ENCODE assay signal across 13 cellular contexts in the genomic region with DNA sequence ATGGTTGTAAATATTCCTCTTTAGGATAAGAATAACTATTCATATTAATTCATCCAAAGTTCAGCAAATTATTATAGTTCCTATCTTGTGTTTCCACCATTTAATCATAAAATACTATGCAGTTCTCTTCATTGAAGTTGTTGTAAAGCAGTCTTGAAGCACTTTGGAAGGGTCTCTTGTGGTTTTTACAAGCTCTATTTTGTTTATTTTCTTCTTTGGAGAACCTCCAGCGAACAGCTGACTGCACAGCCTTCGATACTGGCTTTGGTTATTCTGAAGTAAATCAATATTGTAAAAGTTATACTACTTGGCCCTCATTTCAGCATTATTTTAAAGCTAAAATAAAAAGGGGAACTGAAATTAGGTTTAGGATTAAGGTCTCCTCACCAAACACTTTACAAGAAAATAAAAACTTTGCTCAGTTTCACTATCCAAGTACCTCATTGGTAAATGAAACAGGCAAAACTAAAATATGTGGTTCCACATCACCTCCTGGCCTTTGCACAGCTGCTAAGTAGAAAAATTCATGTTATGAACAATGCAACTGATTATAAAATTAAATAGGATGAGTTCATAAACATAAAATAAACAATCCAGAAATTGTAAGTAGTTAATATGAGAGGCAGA.
A peak's percentile ranks its signal among the peaks of the same experiment; 100 is the strongest.
DNase-seq lines count a peak whose midpoint lies in the region; ATAC-seq and TF ChIP-seq lines count a peak whose summit lies in the region.
"Had no signal": no experiment of that assay in that cellular context is flagged by ENCODE, and none has a peak within 500 bp of the region (broad histone marks: within the 10 kb centered on the region; RNA-seq: fewer than 3 reads in every experiment).

No MANE protein-coding gene starts in this region.

- ATAC-seq in GM18498 (IDR thresholded peaks at IDR 0.05; ENCODE audit: unreplicated experiment): peak; percentile 79
- peak; percentile 71 for ATAC-seq in GM19438 (IDR thresholded peaks at IDR 0.05; ENCODE audit: low read depth, unreplicated experiment)
- ATAC-seq in HG02885 (IDR thresholded peaks at IDR 0.05; ENCODE audit: poor library complexity, unreplicated experiment): peak; percentile 73
- no peak for ATAC-seq in activated CD8-positive, alpha-beta T cell treated with anti-CD3 and anti-CD28 coated beads, Interleukin-2, amount 10 ng/mL, durations not matched to agents 7 days and 5 days
- ATAC-seq in GM19455 (IDR thresholded peaks at IDR 0.05; ENCODE audit: unreplicated experiment): no peak
- ATAC-seq: activated naive CD4-positive, alpha-beta T cell treated with anti-CD3 and anti-CD28 coated beads, Interleukin-2, amount 50 U/mL, for 72 hours; naive thymus-derived CD4-positive, alpha-beta T cell had no signal

- DNase-seq in LNCaP clone FGC (ENCODE audit: low read depth): peak; percentile 70
- DNase-seq in activated CD8-positive, alpha-beta T cell treated with anti-CD3 and anti-CD28 coated beads, Interleukin-2, amount 10 ng/mL, durations not matched to agents 7 days and 5 days: no peak
- DNase-seq in activated CD4-positive, alpha-beta T cell treated with anti-CD3 and anti-CD28 coated beads, Interleukin-2, amount 10 ng/mL, durations not matched to agents 24 days and 14 days: no peak
- no peak for DNase-seq in nucleus accumbens (lab: John Stamatoyannopoulos, UW)
- DNase-seq: activated CD4-positive, alpha-beta memory T cell treated with anti-CD3 and anti-CD28 coated beads for 36 hours; naive thymus-derived CD4-positive, alpha-beta T cell; NCI-H526; tibial artery had no signal

- no peaks in the 10 kb centered on the region for H3K9me3 Mint-ChIP-seq in activated CD8-positive, alpha-beta T cell treated with anti-CD3 and anti-CD28 coated beads, Interleukin-2, amount 10 ng/mL, durations not matched to agents 7 days and 5 days (ENCODE audit: insufficient read depth)
- H3K9me3 Mint-ChIP-seq in activated CD4-positive, alpha-beta T cell treated with anti-CD3 and anti-CD28 coated beads, Interleukin-2, amount 10 ng/mL, durations not matched to agents 24 days and 14 days: no peaks in the 10 kb centered on the region

- no peak for TF ChIP-seq CTCF in LNCaP clone FGC (IDR thresholded peaks at IDR 0.05; ENCODE audit: control insufficient read depth, extremely low read depth, insufficient read depth)

- H3K4me1 Mint-ChIP-seq in activated CD8-positive, alpha-beta T cell treated with anti-CD3 and anti-CD28 coated beads, Interleukin-2, amount 10 ng/mL, durations not matched to agents 7 days and 5 days (ENCODE audit: low read depth): no peaks in the 10 kb centered on the region
- no peaks in the 10 kb centered on the region for H3K4me1 Mint-ChIP-seq in activated CD4-positive, alpha-beta T cell treated with anti-CD3 and anti-CD28 coated beads, Interleukin-2, amount 10 ng/mL, durations not matched to agents 24 days and 14 days
- H3K4me1 Mint-ChIP-seq: naive thymus-derived CD4-positive, alpha-beta T cell had no signal

- CTCF ChIA-PET in activated CD8-positive, alpha-beta T cell treated with anti-CD3 and anti-CD28 coated beads, Interleukin-2, amount 10 ng/mL, durations not matched to agents 7 days and 5 days (lab: Charles Lee): no interaction called here

- H3K27ac Mint-ChIP-seq in activated CD8-positive, alpha-beta T cell treated with anti-CD3 and anti-CD28 coated beads, Interleukin-2, amount 10 ng/mL, durations not matched to agents 7 days and 5 days: no peak overlapping the region
- no peak overlapping the region for H3K27ac Mint-ChIP-seq in activated CD4-positive, alpha-beta T cell treated with anti-CD3 and anti-CD28 coated beads, Interleukin-2, amount 10 ng/mL, durations not matched to agents 24 days and 14 days
- H3K27ac Mint-ChIP-seq: activated CD4-positive, alpha-beta memory T cell treated with anti-CD3 and anti-CD28 coated beads for 36 hours; activated naive CD4-positive, alpha-beta T cell treated with anti-CD3 and anti-CD28 coated beads, Interleukin-2, amount 50 U/mL, for 72 hours; naive thymus-derived CD4-positive, alpha-beta T cell had no signal

- no peaks in the 10 kb centered on the region for H3K27me3 Mint-ChIP-seq in activated CD8-positive, alpha-beta T cell treated with anti-CD3 and anti-CD28 coated beads, Interleukin-2, amount 10 ng/mL, durations not matched to agents 7 days and 5 days (ENCODE audit: low read depth)
- H3K27me3 Mint-ChIP-seq in activated CD4-positive, alpha-beta T cell treated with anti-CD3 and anti-CD28 coated beads, Interleukin-2, amount 10 ng/mL, durations not matched to agents 24 days and 14 days: no peaks in the 10 kb centered on the region
- H3K27me3 Mint-ChIP-seq: activated CD4-positive, alpha-beta memory T cell treated with anti-CD3 and anti-CD28 coated beads for 36 hours had no signal

- POLR2A ChIA-PET in activated CD8-positive, alpha-beta T cell treated with anti-CD3 and anti-CD28 coated beads, Interleukin-2, amount 10 ng/mL, durations not matched to agents 7 days and 5 days (lab: Charles Lee): no interaction called here

- no peaks in the 10 kb centered on the region for H3K36me3 Mint-ChIP-seq in activated CD8-positive, alpha-beta T cell treated with anti-CD3 and anti-CD28 coated beads, Interleukin-2, amount 10 ng/mL, durations not matched to agents 7 days and 5 days (ENCODE audit: low read depth)
- no peaks in the 10 kb centered on the region for H3K36me3 Mint-ChIP-seq in activated CD4-positive, alpha-beta T cell treated with anti-CD3 and anti-CD28 coated beads, Interleukin-2, amount 10 ng/mL, durations not matched to agents 24 days and 14 days (ENCODE audit: low read depth)
- H3K36me3 Mint-ChIP-seq: activated CD4-positive, alpha-beta memory T cell treated with anti-CD3 and anti-CD28 coated beads for 36 hours; activated naive CD4-positive, alpha-beta T cell treated with anti-CD3 and anti-CD28 coated beads, Interleukin-2, amount 50 U/mL, for 72 hours; naive thymus-derived CD4-positive, alpha-beta T cell had no signal

- intact Hi-C loops in activated CD4-positive, alpha-beta T cell treated with anti-CD3 and anti-CD28 coated beads, Interleukin-2, amount 10 ng/mL, durations not matched to agents 24 days and 14 days (cut with micrococcal nuclease): loop anchor here (5.0 kb wide), 1 partner anchor 34 kb away; no protein-coding TSS in a partner anchor

- no peak overlapping the region for H3K4me3 ChIP-seq in LNCaP clone FGC (ENCODE audit: low read depth, low read length)
- H3K4me3 ChIP-seq: tibial artery had no signal

- no peak overlapping the region for H3K4me3 Mint-ChIP-seq in activated CD8-positive, alpha-beta T cell treated with anti-CD3 and anti-CD28 coated beads, Interleukin-2, amount 10 ng/mL, durations not matched to agents 7 days and 5 days
- no peak overlapping the region for H3K4me3 Mint-ChIP-seq in activated CD4-positive, alpha-beta T cell treated with anti-CD3 and anti-CD28 coated beads, Interleukin-2, amount 10 ng/mL, durations not matched to agents 24 days and 14 days
- H3K4me3 Mint-ChIP-seq: activated CD4-positive, alpha-beta memory T cell treated with anti-CD3 and anti-CD28 coated beads for 36 hours; naive thymus-derived CD4-positive, alpha-beta T cell had no signal

Comparison
In these comparisons a context has a peak if more than half of its experiments do, and no peak if none do; other contexts are left out.
1. ATAC-seq: peak in GM18498 (single experiment), GM19438 (single experiment) and HG02885 (single experiment); none in activated CD8-positive, alpha-beta T cell treated with anti-CD3 and anti-CD28 coated beads, Interleukin-2, amount 10 ng/mL, durations not matched to agents 7 days and 5 days (single experiment) and GM19455 (single experiment).